In genomic region chr22:44711236-44711560, GRCh38 we compare ENCODE assay signal across 21 cellular contexts. TPM values are rescaled to one million over a fixed set of nuclear protein-coding genes. Genes with fewer than 3 reads are reported as not detected.
DNase-seq lines count a peak whose midpoint lies in the region; ATAC-seq and TF ChIP-seq lines count a peak whose summit lies in the region.
"Had no signal": no experiment of that assay in that cellular context is flagged by ENCODE, and none has a peak within 500 bp of the region (broad histone marks: within the 10 kb centered on the region; RNA-seq: fewer than 3 reads in every experiment).

No MANE protein-coding gene starts in this region.

- H3K4me3 ChIP-seq in SJCRH30 (no peak overlapping the region), upper lobe of right lung (no peak overlapping the region), endodermal cell (ENCODE audit: low read length) (no peak overlapping the region)
- H3K4me3 ChIP-seq: A549, K562, left ventricle myocardium inferior had no signal

- H3K36me3 Mint-ChIP-seq in immature natural killer cell, result no peaks in the 10 kb centered on the region
- no peaks in the 10 kb centered on the region for H3K36me3 Mint-ChIP-seq in stimulated activated memory B cell treated with anti-CD40 and anti-IgM and Interleukin-4, amounts not matched to agents 10 μg/mL and 1 μg/mL and 100 μg/mL, for 72 hours
- peaks cover 4% of the 10 kb centered on the region for H3K36me3 Mint-ChIP-seq in endodermal cell (ENCODE audit: low read depth)
- H3K36me3 Mint-ChIP-seq: activated naive CD4-positive, alpha-beta T cell treated with anti-CD3 and anti-CD28 coated beads, Interleukin-2, amount 50 U/mL, for 24 hours; naive B cell had no signal

- 73 to 94% methylated on average over 3 to 5 of the region's 5 CpGs for WGBS in endodermal cell (ENCODE audit: insufficient coverage in 1 of 2, insufficient read length in 1 of 2), 2 experiments

- DNase-seq in NCI-H2171 treated with DMSO at 0.1 percent for 48 hours (lab: John Stamatoyannopoulos, UW) (peak; percentile 30), NCI-H2171 (lab: John Stamatoyannopoulos, UW) (no peak), SJCRH30 (peak in 1 of 2 experiments; percentile 58), immature natural killer cell (no peak), upper lobe of right lung (no peak), endodermal cell (no peak)
- DNase-seq: CD4-positive, alpha-beta T cell; foreskin fibroblast; left ventricle myocardium inferior; naive B cell; NCI-H1092 treated with DMSO at 0.1 percent for 48 hours; NCI-H226; Right ventricle myocardium superior had no signal

- peaks cover 0 to 1% (median 0%) of the 10 kb centered on the region in 6 donors for H3K9me3 Mint-ChIP-seq in immature natural killer cell
- H3K9me3 Mint-ChIP-seq in stimulated activated memory B cell treated with anti-CD40 and anti-IgM and Interleukin-4, amounts not matched to agents 10 μg/mL and 1 μg/mL and 100 μg/mL, for 72 hours, result no peaks in the 10 kb centered on the region
- no peaks in the 10 kb centered on the region for H3K9me3 Mint-ChIP-seq in endodermal cell
- H3K9me3 Mint-ChIP-seq: activated naive CD4-positive, alpha-beta T cell treated with anti-CD3 and anti-CD28 coated beads, Interleukin-2, amount 50 U/mL, for 24 hours; CD4-positive, alpha-beta T cell; naive B cell; T-helper 1 cell treated with Interleukin-12 subunit alpha and Interleukin-12 subunit beta and Interleukin-4 antibody, amounts not matched to agents 30 μg/mL and 1 μg/mL, for 36 hours had no signal

- H3K27ac ChIP-seq in SJCRH30, result peak overlapping the region; percentile 75
- H3K27ac ChIP-seq in upper lobe of right lung, result no peak overlapping the region
- H3K27ac ChIP-seq in endodermal cell (ENCODE audit: low read depth, low read length), result no peak overlapping the region
- H3K27ac ChIP-seq: A549, left ventricle myocardium inferior had no signal

- no peak overlapping the region for H3K9ac ChIP-seq in endodermal cell (ENCODE audit: extremely low read depth, low read length, poor library complexity, severe bottlenecking)

- no peaks in the 10 kb centered on the region for H3K27me3 ChIP-seq in SJCRH30
- no peaks in the 10 kb centered on the region for H3K27me3 ChIP-seq in upper lobe of right lung
- H3K27me3 ChIP-seq in endodermal cell (ENCODE audit: control insufficient read depth, insufficient read depth, low read length, poor library complexity, severe bottlenecking), result no peaks in the 10 kb centered on the region
- H3K27me3 ChIP-seq: breast epithelium had no signal

- H3K9me3 ChIP-seq in SJCRH30 (replicated peaks), result no peaks in the 10 kb centered on the region
- H3K9me3 ChIP-seq in upper lobe of right lung, result no peaks in the 10 kb centered on the region
- H3K9me3 ChIP-seq in endodermal cell (ENCODE audit: control insufficient read depth, low read length), result no peaks in the 10 kb centered on the region
- H3K9me3 ChIP-seq: A549, breast epithelium, left ventricle myocardium inferior had no signal

- intact Hi-C loops in upper lobe of right lung (cut with DNase I), result no loop called here

- H3K4me3 Mint-ChIP-seq in immature natural killer cell (peak overlapping the region; percentile 71 to 88 (median 85)), endodermal cell (no peak overlapping the region)
- H3K4me3 Mint-ChIP-seq in stimulated activated memory B cell treated with anti-CD40 and anti-IgM and Interleukin-4, amounts not matched to agents 10 μg/mL and 1 μg/mL and 100 μg/mL, for 72 hours, result peak overlapping the region; percentile 64
- H3K4me3 Mint-ChIP-seq: activated naive CD4-positive, alpha-beta T cell treated with anti-CD3 and anti-CD28 coated beads, Interleukin-2, amount 50 U/mL, for 24 hours; T-helper 1 cell treated with Interleukin-12 subunit alpha and Interleukin-12 subunit beta and Interleukin-4 antibody, amounts not matched to agents 30 μg/mL and 1 μg/mL, for 36 hours had no signal

- no peak for TF ChIP-seq CTCF in upper lobe of right lung (IDR thresholded peaks at IDR 0.05)
- no peak for TF ChIP-seq CTCF in endodermal cell (conservative IDR thresholded peaks at IDR 0.05)

- H3K36me3 ChIP-seq in SJCRH30 (peaks cover 2% of the 10 kb centered on the region), upper lobe of right lung (no peaks in the 10 kb centered on the region), endodermal cell (ENCODE audit: control insufficient read depth, insufficient read depth, low read length) (peaks cover 4% of the 10 kb centered on the region)
- H3K36me3 ChIP-seq: breast epithelium, left ventricle myocardium inferior had no signal

- ATAC-seq in stimulated activated memory B cell treated with anti-CD40 and anti-IgM and Interleukin-4, amounts not matched to agents 10 μg/mL and 1 μg/mL and 100 μg/mL, for 72 hours, result no peak
- no peak for ATAC-seq in HG03520 (IDR thresholded peaks at IDR 0.05; ENCODE audit: unreplicated experiment)
- ATAC-seq in upper lobe of right lung, result no peak
- ATAC-seq: HCT116 had no signal

- H3K4me1 Mint-ChIP-seq in immature natural killer cell, result peaks cover 68 to 76% of the 10 kb centered on the region in 2 donors
- H3K4me1 Mint-ChIP-seq in stimulated activated memory B cell treated with anti-CD40 and anti-IgM and Interleukin-4, amounts not matched to agents 10 μg/mL and 1 μg/mL and 100 μg/mL, for 72 hours, result peaks cover 47% of the 10 kb centered on the region
- H3K4me1 Mint-ChIP-seq in endodermal cell, result peaks cover 10% of the 10 kb centered on the region

- H3K27me3 Mint-ChIP-seq in immature natural killer cell (ENCODE audit: low read depth in 3 of 3) (peaks cover 9 to 22% (median 12%) of the 10 kb centered on the region in 3 donors), endodermal cell (ENCODE audit: insufficient read depth) (no peaks in the 10 kb centered on the region)
- H3K27me3 Mint-ChIP-seq in stimulated activated memory B cell treated with anti-CD40 and anti-IgM and Interleukin-4, amounts not matched to agents 10 μg/mL and 1 μg/mL and 100 μg/mL, for 72 hours, result no peaks in the 10 kb centered on the region
- H3K27me3 Mint-ChIP-seq: activated naive CD4-positive, alpha-beta T cell treated with anti-CD3 and anti-CD28 coated beads, Interleukin-2, amount 50 U/mL, for 24 hours; CD4-positive, alpha-beta T cell; naive B cell had no signal

- H3K27ac Mint-ChIP-seq in immature natural killer cell (peak overlapping the region; percentile 83 to 98 (median 95)), endodermal cell (no peak overlapping the region)
- peak overlapping the region; percentile 81 for H3K27ac Mint-ChIP-seq in stimulated activated memory B cell treated with anti-CD40 and anti-IgM and Interleukin-4, amounts not matched to agents 10 μg/mL and 1 μg/mL and 100 μg/mL, for 72 hours
- H3K27ac Mint-ChIP-seq: activated naive CD4-positive, alpha-beta T cell treated with anti-CD3 and anti-CD28 coated beads, Interleukin-2, amount 50 U/mL, for 24 hours; T-helper 1 cell treated with Interleukin-12 subunit alpha and Interleukin-12 subunit beta and Interleukin-4 antibody, amounts not matched to agents 30 μg/mL and 1 μg/mL, for 36 hours had no signal

- H3K4me1 ChIP-seq in SJCRH30 (peaks cover 28% of the 10 kb centered on the region), upper lobe of right lung (peaks cover 11% of the 10 kb centered on the region), endodermal cell (ENCODE audit: control insufficient read depth, insufficient read depth, low read length) (no peaks in the 10 kb centered on the region)
- H3K4me1 ChIP-seq: left ventricle myocardium inferior had no signal

RNA-seq across cellular contexts. Expression of gene PRR5, which starts 9.2 kb away (rescaled TPM):
- 41.6 and 43.7 TPM in 2 replicates for total RNA-seq in SJCRH30 (2014; rRNA removed; shearing (Covaris generic))
- polyA plus RNA-seq in immature natural killer cell, result 100 to 1,000 TPM; 102 to 168 (median 112) TPM
- total RNA-seq in upper lobe of right lung (13.6 TPM), endodermal cell (10 to 100 TPM; 32.0 to 37.2 TPM)
- polyA plus RNA-seq in endodermal cell (2013, experiment 1 of 2), result 13.0 TPM
- 12.3 TPM for polyA plus RNA-seq in endodermal cell (2013, experiment 2 of 2)

RNA-seq across cellular contexts. Expression of gene ARHGAP8, which starts 41.2 kb away (rescaled TPM):
- total RNA-seq in SJCRH30 (2014; rRNA removed; shearing (Covaris generic)), result 19.4 and 32.4 TPM in 2 replicates
- 1 to 10 TPM in 1 of 3 donors, under 1 TPM in 1, not detected in 1; 0.60 to 2.0 TPM for polyA plus RNA-seq in immature natural killer cell
- total RNA-seq in upper lobe of right lung (18.1 TPM), endodermal cell (10 to 100 TPM; 45.2 to 51.3 TPM)
- 9.3 TPM for polyA plus RNA-seq in endodermal cell (2013, experiment 1 of 2)
- polyA plus RNA-seq in endodermal cell (2013, experiment 2 of 2), result 4.3 TPM
- total RNA-seq: left ventricle myocardium inferior, Right ventricle myocardium superior had no signal
